ENCODE assay signal across 9 cellular contexts in genomic region chr1:94327001-94327685, GRCh38.
DNase-seq lines count a peak whose midpoint lies in the region; ATAC-seq and TF ChIP-seq lines count a peak whose summit lies in the region.
"Had no signal": no experiment of that assay in that cellular context is flagged by ENCODE, and none has a peak within 500 bp of the region (broad histone marks: within the 10 kb centered on the region; RNA-seq: fewer than 3 reads in every experiment).

No MANE protein-coding gene starts in this region.

- H3K9me3 Mint-ChIP-seq in Calu3 (ENCODE audit: low read depth, unreplicated experiment) (no peaks in the 10 kb centered on the region), osteocyte (ENCODE audit: unreplicated experiment) (no peaks in the 10 kb centered on the region)

- H3K4me3 Mint-ChIP-seq in Calu3 (ENCODE audit: low read depth, unreplicated experiment) = peak overlapping the region; percentile 25
- H3K4me3 Mint-ChIP-seq in osteocyte (ENCODE audit: unreplicated experiment) = no peak overlapping the region

- TF ChIP-seq CTCF in Calu3 (IDR thresholded peaks at IDR 0.05; ENCODE audit: unreplicated experiment) (no peak), osteocyte (IDR thresholded peaks at IDR 0.05) (no peak)

- H3K27me3 Mint-ChIP-seq in Calu3 (ENCODE audit: unreplicated experiment) (no peaks in the 10 kb centered on the region), osteocyte (ENCODE audit: unreplicated experiment) (no peaks in the 10 kb centered on the region)

- intact Hi-C loops in Calu3 (cut with micrococcal nuclease; ENCODE audit: unreplicated experiment) (loop anchor here (5.0 kb wide), 1 partner anchor 40 kb away; no protein-coding TSS in a partner anchor), Right ventricle myocardium superior (cut with DNase I) (loop anchor here (5.0 kb wide), 1 partner anchor 80 kb away; no protein-coding TSS in a partner anchor)

- peaks cover 84% of the 10 kb centered on the region for H3K4me1 Mint-ChIP-seq in Calu3 (ENCODE audit: low read depth, unreplicated experiment)
- peaks cover 86% of the 10 kb centered on the region for H3K4me1 Mint-ChIP-seq in osteocyte (ENCODE audit: unreplicated experiment)

- DNase-seq in Calu3 = peak; percentile 56
- DNase-seq in SK-N-DZ (ENCODE audit: low spot score) = peak; percentile 41
- DNase-seq in Right ventricle myocardium superior = peak; percentile 84
- DNase-seq in osteocyte (ENCODE audit: extremely low spot score, unreplicated experiment) = no peak
- DNase-seq in erythroblast (lab: John Stamatoyannopoulos, UW) = no peak
- no peak for DNase-seq in cerebellar cortex (ENCODE audit: low spot score)
- no peak for DNase-seq in stimulated activated CD4-positive, alpha-beta T cell treated with anti-CD3 and anti-CD28 coated beads, Interleukin-2, amount 100 ng/mL, for 48 hours
- no peak for DNase-seq in activated naive CD4-positive, alpha-beta T cell treated with anti-CD3 and anti-CD28 coated beads, Interleukin-2, amount 50 U/mL, for 16 hours
- DNase-seq: NCI-H446 had no signal

- CTCF ChIA-PET in Calu3 (lab: Charles Lee) = interaction anchor here (1.1 to 2.7 kb wide), 7 partner anchors 9 to 282 kb away, joined by 3 to 17 read pairs (median 3); partner anchors contain the start of gene ARHGAP29

- no TSS peak for BruUV-seq in Calu3 (replicated peaks; lab: Mats Ljungman, UMichigan)

- H3K36me3 Mint-ChIP-seq in Calu3 (ENCODE audit: insufficient read depth, unreplicated experiment) = no peaks in the 10 kb centered on the region
- no peaks in the 10 kb centered on the region for H3K36me3 Mint-ChIP-seq in osteocyte (ENCODE audit: unreplicated experiment)

- peak; percentile 51 for ATAC-seq in Right ventricle myocardium superior (ENCODE audit: poor library complexity)

- TF ChIP-seq POLR2A in erythroblast (IDR thresholded peaks at IDR 0.05; ENCODE audit: low read length) = no peak

- H3K27ac Mint-ChIP-seq in Calu3 (ENCODE audit: unreplicated experiment) = peak overlapping the region; percentile 97
- H3K27ac Mint-ChIP-seq in osteocyte (ENCODE audit: unreplicated experiment) = peak overlapping the region; percentile 92

Comparison
In these comparisons a context has a peak if more than half of its experiments do, and no peak if none do; other contexts are left out.
1. DNase-seq: peak in Calu3 (single experiment), SK-N-DZ (single experiment) and Right ventricle myocardium superior (single experiment); none in osteocyte (single experiment), erythroblast (0 of 2), cerebellar cortex (single experiment), stimulated activated CD4-positive, alpha-beta T cell treated with anti-CD3 and anti-CD28 coated beads, Interleukin-2, amount 100 ng/mL, for 48 hours (0 of 2) and activated naive CD4-positive, alpha-beta T cell treated with anti-CD3 and anti-CD28 coated beads, Interleukin-2, amount 50 U/mL, for 16 hours (single experiment).